ENCODE assay signal across 8 cellular contexts in the genomic region with DNA sequence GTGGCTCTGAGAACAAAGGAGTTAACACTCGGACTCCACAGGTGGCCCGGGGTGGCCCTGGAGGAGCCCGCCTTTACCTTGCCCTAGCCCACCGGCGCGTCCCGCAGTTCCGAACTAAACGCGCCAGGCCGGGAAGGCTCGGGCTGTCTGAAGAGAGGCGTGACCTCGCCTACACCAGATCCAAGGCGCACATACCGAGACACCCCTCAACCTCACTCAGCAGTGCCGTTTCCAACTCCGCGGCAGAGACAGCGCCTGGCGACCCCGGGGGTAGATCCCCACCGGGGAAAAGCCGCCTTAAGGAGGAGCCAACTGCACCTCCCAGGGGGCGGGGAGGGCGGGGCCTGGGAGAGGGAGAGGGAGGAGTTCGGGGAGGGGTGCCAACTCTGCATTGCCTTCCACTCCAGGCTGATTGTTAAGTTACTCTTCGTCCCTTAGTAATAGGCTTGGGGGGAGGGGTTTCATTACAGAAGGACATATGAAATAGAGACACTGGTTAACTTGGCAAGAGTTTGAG. TPM values are rescaled to one million over a fixed set of nuclear protein-coding genes. Genes with fewer than 3 reads are reported as not detected.
DNase-seq lines count a peak whose midpoint lies in the region; ATAC-seq and TF ChIP-seq lines count a peak whose summit lies in the region.

DLG1 (minus strand) TSS at position 272 of the 517 bp plus-strand sequence. CDS start 1,408 bp downstream, outside the sequence.

- H3K9me3 Mint-ChIP-seq in naive thymus-derived CD4-positive, alpha-beta T cell = no peaks in the 10 kb centered on the region
- H3K9me3 Mint-ChIP-seq in stimulated activated memory B cell treated with anti-CD40 and anti-IgM and Interleukin-4, amounts not matched to agents 10 μg/mL and 1 μg/mL and 100 μg/mL, for 72 hours = no peaks in the 10 kb centered on the region

- H3K9me3 ChIP-seq in esophagus muscularis mucosa = no peaks in the 10 kb centered on the region
- no peaks in the 10 kb centered on the region for H3K9me3 ChIP-seq in naive thymus-derived CD4-positive, alpha-beta T cell (ENCODE audit: control insufficient read depth in 2 of 3, low read length in 3 of 3)

- DNase-seq in DMS153 (lab: John Stamatoyannopoulos, UW) (peak; percentile 70), esophagus muscularis mucosa (ENCODE audit: extremely low spot score) (peak; percentile 96)
- peak; percentile 83 for DNase-seq in Jurkat, Clone E6-1 (ENCODE audit: low read depth, low spot score)
- DNase-seq in activated T-cell treated with anti-CD3 and anti-CD28 coated beads, Interleukin-2, amount 50 U/mL, for 48 hours = peak; percentile 90 to 92
- peak in 4 of 9 donors; percentile 61 to 81 (median 72) for DNase-seq in naive thymus-derived CD4-positive, alpha-beta T cell

- CTCF ChIA-PET in naive thymus-derived CD4-positive, alpha-beta T cell (lab: Charles Lee) = interaction anchor here (0.7 kb wide), 1 partner anchor 41 kb away, joined by 3 read pairs; no protein-coding TSS in a partner anchor

- TF ChIP-seq EP300 in esophagus muscularis mucosa (IDR thresholded peaks at IDR 0.05) = no peak

- ATAC-seq in GM21619 (IDR thresholded peaks at IDR 0.05; ENCODE audit: unreplicated experiment) = peak; percentile 56
- peak; percentile 70 for ATAC-seq in naive thymus-derived CD4-positive, alpha-beta T cell
- ATAC-seq in stimulated activated memory B cell treated with anti-CD40 and anti-IgM and Interleukin-4, amounts not matched to agents 10 μg/mL and 1 μg/mL and 100 μg/mL, for 72 hours = peak; percentile 85

- peaks cover 15 to 45% (median 30%) of the 10 kb centered on the region in 4 donors for H3K4me1 ChIP-seq in esophagus muscularis mucosa
- peaks cover 5 to 11% of the 10 kb centered on the region in 2 donors for H3K4me1 ChIP-seq in naive thymus-derived CD4-positive, alpha-beta T cell (ENCODE audit: control insufficient read depth in 2 of 2, insufficient read depth in 2 of 2, low read length in 2 of 2)

- H3K27ac ChIP-seq in esophagus muscularis mucosa (replicated peaks in 1 of 4) = peak within 1 kb of the TSS; percentile 91 to 94 (median 94)
- H3K27ac ChIP-seq in naive thymus-derived CD4-positive, alpha-beta T cell (ENCODE audit: low read depth, low read length) = peak within 1 kb of the TSS; percentile 79

- H3K4me1 Mint-ChIP-seq in naive thymus-derived CD4-positive, alpha-beta T cell = peaks cover 9 to 40% (median 22%) of the 10 kb centered on the region in 7 donors
- peaks cover 30% of the 10 kb centered on the region for H3K4me1 Mint-ChIP-seq in stimulated activated memory B cell treated with anti-CD40 and anti-IgM and Interleukin-4, amounts not matched to agents 10 μg/mL and 1 μg/mL and 100 μg/mL, for 72 hours

- H3K27me3 Mint-ChIP-seq in naive thymus-derived CD4-positive, alpha-beta T cell = peaks cover 0 to 35% (median 10%) of the 10 kb centered on the region in 5 donors
- peaks cover 37% of the 10 kb centered on the region for H3K27me3 Mint-ChIP-seq in stimulated activated memory B cell treated with anti-CD40 and anti-IgM and Interleukin-4, amounts not matched to agents 10 μg/mL and 1 μg/mL and 100 μg/mL, for 72 hours

- TF ChIP-seq CTCF in esophagus muscularis mucosa (IDR thresholded peaks at IDR 0.05) = no peak

- POLR2A ChIA-PET in naive thymus-derived CD4-positive, alpha-beta T cell (lab: Charles Lee) = interaction anchor here (1.0 to 1.2 kb wide), 2 partner anchors 9 to 356 kb away, joined by 3 to 4 read pairs; partner anchors contain the start of gene NCBP2

- H3K27me3 ChIP-seq in esophagus muscularis mucosa = no peaks in the 10 kb centered on the region
- H3K27me3 ChIP-seq in naive thymus-derived CD4-positive, alpha-beta T cell (ENCODE audit: control insufficient read depth in 2 of 2, insufficient read depth in 2 of 2, low read length in 2 of 2) = no peaks in the 10 kb centered on the region

- peak within 1 kb of the TSS; percentile 81 for H3K4me3 ChIP-seq in Jurkat, Clone E6-1 (ENCODE audit: low read length)
- peak within 1 kb of the TSS; percentile 87 to 98 (median 92) for H3K4me3 ChIP-seq in esophagus muscularis mucosa
- H3K4me3 ChIP-seq in naive thymus-derived CD4-positive, alpha-beta T cell (ENCODE audit: low read length) = peak within 1 kb of the TSS; percentile 86

- H3K4me3 Mint-ChIP-seq in naive thymus-derived CD4-positive, alpha-beta T cell = peak within 1 kb of the TSS; percentile 88 to 98 (median 96)
- peak within 1 kb of the TSS; percentile 86 for H3K4me3 Mint-ChIP-seq in stimulated activated memory B cell treated with anti-CD40 and anti-IgM and Interleukin-4, amounts not matched to agents 10 μg/mL and 1 μg/mL and 100 μg/mL, for 72 hours

- intact Hi-C loops in esophagus muscularis mucosa (cut with DNase I) = loop anchor here (2.0 kb wide), 1 partner anchor 158 kb away; no protein-coding TSS in a partner anchor
- intact Hi-C loops in naive thymus-derived CD4-positive, alpha-beta T cell (cut with micrococcal nuclease) = loop anchor here (1.0 to 10.0 kb wide), 10 partner anchors 41 to 730 kb away; partner anchors contain the start of genes BDH1 (in 1 of the 2), FBXO45 (in 1 of the 2), NCBP2 (in 1 of the 2) and PAK2 (in 1 of the 2)

- peaks cover 0 to 12% (median 0%) of the 10 kb centered on the region in 5 donors for H3K36me3 Mint-ChIP-seq in naive thymus-derived CD4-positive, alpha-beta T cell
- no peaks in the 10 kb centered on the region for H3K36me3 Mint-ChIP-seq in stimulated activated memory B cell treated with anti-CD40 and anti-IgM and Interleukin-4, amounts not matched to agents 10 μg/mL and 1 μg/mL and 100 μg/mL, for 72 hours

- TF ChIP-seq POLR2A in esophagus muscularis mucosa (IDR thresholded peaks at IDR 0.05; ENCODE audit: low read depth) = peak; percentile 24

- peak within 1 kb of the TSS; percentile 92 to 98 (median 94) for H3K27ac Mint-ChIP-seq in naive thymus-derived CD4-positive, alpha-beta T cell
- H3K27ac Mint-ChIP-seq in stimulated activated memory B cell treated with anti-CD40 and anti-IgM and Interleukin-4, amounts not matched to agents 10 μg/mL and 1 μg/mL and 100 μg/mL, for 72 hours = peak within 1 kb of the TSS; percentile 92

- 2% methylated on average over 22 of the region's 28 CpGs for WGBS in esophagus muscularis mucosa

- no peaks in the 10 kb centered on the region for H3K36me3 ChIP-seq in esophagus muscularis mucosa
- peaks cover 0 to 8% (median 0%) of the 10 kb centered on the region in 3 experiments for H3K36me3 ChIP-seq in naive thymus-derived CD4-positive, alpha-beta T cell (ENCODE audit: control insufficient read depth in 2 of 3, insufficient read depth in 3 of 3, low read length in 3 of 3)

TF ChIP-seq in PFSK-1, 5 proteins besides CTCF, POLR2A, EP300 and RAD21:
- TF ChIP-seq TAF1 (IDR thresholded peaks at IDR 0.05; ENCODE audit: borderline replicate concordance, insufficient read depth, low read length) (no peak), SIN3A (IDR thresholded peaks at IDR 0.05; ENCODE audit: borderline replicate concordance, insufficient read depth, low read length) (no peak), POLR2AphosphoS5 (IDR thresholded peaks at IDR 0.05; ENCODE audit: low read depth, low read length) (peak; percentile 80), FOXP2 (optimal IDR thresholded peaks at IDR 0.05; ENCODE audit: borderline replicate concordance, extremely low read depth, extremely low read length, insufficient read depth) (no peak)
- TF ChIP-seq, protein P1, sequence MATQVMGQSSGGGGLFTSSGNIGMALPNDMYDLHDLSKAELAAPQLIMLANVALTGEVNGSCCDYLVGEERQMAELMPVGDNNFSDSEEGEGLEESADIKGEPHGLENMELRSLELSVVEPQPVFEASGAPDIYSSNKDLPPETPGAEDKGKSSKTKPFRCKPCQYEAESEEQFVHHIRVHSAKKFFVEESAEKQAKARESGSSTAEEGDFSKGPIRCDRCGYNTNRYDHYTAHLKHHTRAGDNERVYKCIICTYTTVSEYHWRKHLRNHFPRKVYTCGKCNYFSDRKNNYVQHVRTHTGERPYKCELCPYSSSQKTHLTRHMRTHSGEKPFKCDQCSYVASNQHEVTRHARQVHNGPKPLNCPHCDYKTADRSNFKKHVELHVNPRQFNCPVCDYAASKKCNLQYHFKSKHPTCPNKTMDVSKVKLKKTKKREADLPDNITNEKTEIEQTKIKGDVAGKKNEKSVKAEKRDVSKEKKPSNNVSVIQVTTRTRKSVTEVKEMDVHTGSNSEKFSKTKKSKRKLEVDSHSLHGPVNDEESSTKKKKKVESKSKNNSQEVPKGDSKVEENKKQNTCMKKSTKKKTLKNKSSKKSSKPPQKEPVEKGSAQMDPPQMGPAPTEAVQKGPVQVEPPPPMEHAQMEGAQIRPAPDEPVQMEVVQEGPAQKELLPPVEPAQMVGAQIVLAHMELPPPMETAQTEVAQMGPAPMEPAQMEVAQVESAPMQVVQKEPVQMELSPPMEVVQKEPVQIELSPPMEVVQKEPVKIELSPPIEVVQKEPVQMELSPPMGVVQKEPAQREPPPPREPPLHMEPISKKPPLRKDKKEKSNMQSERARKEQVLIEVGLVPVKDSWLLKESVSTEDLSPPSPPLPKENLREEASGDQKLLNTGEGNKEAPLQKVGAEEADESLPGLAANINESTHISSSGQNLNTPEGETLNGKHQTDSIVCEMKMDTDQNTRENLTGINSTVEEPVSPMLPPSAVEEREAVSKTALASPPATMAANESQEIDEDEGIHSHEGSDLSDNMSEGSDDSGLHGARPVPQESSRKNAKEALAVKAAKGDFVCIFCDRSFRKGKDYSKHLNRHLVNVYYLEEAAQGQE (IDR thresholded peaks at IDR 0.05; ENCODE audit: insufficient read depth in 1 of 2, low read depth in 2 of 2, low read length in 2 of 2) = no peak

RNA-seq across cellular contexts. Expression of gene DLG1, which starts in this region (rescaled TPM):
- 41.9 TPM for polyA plus RNA-seq in Jurkat, Clone E6-1 (2012; ENCODE audit: insufficient read depth, insufficient read length)
- polyA plus RNA-seq in PFSK-1 (2012; ENCODE audit: insufficient read length, low read depth) = 23.8 TPM
- total RNA-seq in esophagus muscularis mucosa = 10 to 100 TPM; 56.8 to 73.1 (median 69.1) TPM
- 10 to 100 TPM; 79.5 to 96.5 (median 86.0) TPM for total RNA-seq in naive thymus-derived CD4-positive, alpha-beta T cell
- polyA plus RNA-seq in naive thymus-derived CD4-positive, alpha-beta T cell = 10 to 100 TPM; 27.9 to 29.0 TPM
